Comparison of ENCODE assay signal across 1 cellular context in the genomic region with DNA sequence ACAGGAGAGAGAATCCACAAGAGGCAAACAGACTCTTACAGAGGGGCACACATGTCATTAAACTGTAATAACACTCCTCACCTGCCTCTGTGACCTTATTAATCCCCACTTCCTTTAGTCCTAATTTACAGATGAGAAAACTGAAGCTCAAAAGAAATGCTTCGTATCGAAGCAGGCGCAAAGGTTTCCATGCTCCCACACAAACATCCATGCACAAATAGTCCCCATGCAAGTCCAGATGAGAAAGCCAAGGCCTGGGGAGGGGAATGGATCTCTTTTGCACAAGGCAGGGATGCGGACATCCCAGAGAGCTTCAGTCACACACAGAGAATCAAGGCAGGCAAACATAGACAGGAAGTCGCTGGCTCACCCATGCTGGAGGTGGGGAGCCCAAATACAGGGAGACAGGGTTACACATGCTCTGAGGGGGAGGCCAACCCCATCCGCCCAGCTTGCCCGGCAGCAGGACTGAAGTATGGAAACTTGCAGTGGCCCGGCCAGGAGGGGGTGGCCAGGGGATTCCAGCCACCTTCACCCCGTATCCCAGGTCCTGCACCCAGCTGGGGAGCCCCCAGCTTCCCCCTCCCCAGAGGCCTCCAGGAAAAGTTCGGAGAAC.
TF ChIP-seq lines count a peak whose summit lies in the region.

No MANE protein-coding gene starts in this region.

TF ChIP-seq in H1, 55 proteins besides CTCF, POLR2A, EP300 and RAD21:
- TF ChIP-seq MAX (IDR thresholded peaks at IDR 0.05) = 0 out of 2 replicates have a peak, but pooled peaks have one; percentile 11
- no peak for TF ChIP-seq NANOG (IDR thresholded peaks at IDR 0.05; ENCODE audit: insufficient read depth, low read depth, low read length, poor library complexity, severe bottlenecking)
- no peak for TF ChIP-seq FOSL1 (IDR thresholded peaks at IDR 0.05; ENCODE audit: insufficient read depth, low read depth, low read length)
- TF ChIP-seq TAF7 (optimal IDR thresholded peaks at IDR 0.05; ENCODE audit: borderline replicate concordance, low read depth, low read length) = no peak
- no peak for TF ChIP-seq ZNF274 (IDR thresholded peaks at IDR 0.05; ENCODE audit: borderline replicate concordance, extremely low read depth, low read length)
- TF ChIP-seq SIRT6 (IDR thresholded peaks at IDR 0.05; ENCODE audit: low read length) = no peak
- TF ChIP-seq HDAC6 (IDR thresholded peaks at IDR 0.05; ENCODE audit: low read depth, low read length) = no peak
- TF ChIP-seq RXRA (IDR thresholded peaks at IDR 0.05; ENCODE audit: insufficient read depth, low read depth, low read length) = no peak
- TF ChIP-seq BCL11A (IDR thresholded peaks at IDR 0.05; ENCODE audit: low read depth in 2 of 2, low read length in 2 of 2) = no peak
- peak; percentile 20 for TF ChIP-seq EZH2 (IDR thresholded peaks at IDR 0.05; ENCODE audit: low read depth, low read length, severe bottlenecking)
- TF ChIP-seq GABPA (IDR thresholded peaks at IDR 0.05; ENCODE audit: borderline replicate concordance, insufficient read depth, low read length) = no peak
